8 cellular contexts compared by ENCODE assay signal in genomic region chr20:50115591-50116367, GRCh38. TPM values are rescaled to one million over a fixed set of nuclear protein-coding genes. Genes with fewer than 3 reads are reported as not detected.
DNase-seq lines count a peak whose midpoint lies in the region; ATAC-seq and TF ChIP-seq lines count a peak whose summit lies in the region.

No MANE protein-coding gene starts in this region.

- no peaks in the 10 kb centered on the region for H3K9me2 ChIP-seq in PC-9 (ENCODE audit: insufficient read depth)

- H3K27ac ChIP-seq in PC-9 (peak overlapping the region; percentile 20; the same call in 1 of the 2 replicates), muscle layer of duodenum (ENCODE audit: low read length) (peak overlapping the region; percentile 69)

- DNase-seq in DMS53 treated with DMSO at 0.1 percent for 48 hours (lab: John Stamatoyannopoulos, UW; ENCODE audit: unreplicated experiment) (peak; percentile 92), KBM-7 (peak; percentile 95), PC-9 (peak; percentile 90 to 95)
- peak; percentile 83 for DNase-seq in activated T-cell treated with anti-CD3 and anti-CD28 coated beads, Interleukin-2, amount 50 U/mL, for 4 hours
- DNase-seq in stimulated activated CD8-positive, alpha-beta memory T cell treated with anti-CD3 and anti-CD28 coated beads, Interleukin-7, amount 100 ng/mL, for 24 hours (ENCODE audit: low read depth) = peak; percentile 72

- no peak for TF ChIP-seq CTCF in PC-9 (conservative IDR thresholded peaks at IDR 0.05)

- no peaks in the 10 kb centered on the region for H3K27me3 Mint-ChIP-seq in activated T-cell treated with anti-CD3 and anti-CD28 coated beads, Interleukin-2, amount 50 U/mL, for 4 hours (ENCODE audit: low read depth)

- intact Hi-C loops in PC-9 (cut with micrococcal nuclease; ENCODE audit: unreplicated experiment) = no loop called here

- no TSS peak for BruUV-seq in PC-9 (replicated peaks; lab: Mats Ljungman, UMichigan)

- H3K27me3 ChIP-seq in PC-9 (ENCODE audit: insufficient read depth, low read depth) = no peaks in the 10 kb centered on the region
- no peaks in the 10 kb centered on the region for H3K27me3 ChIP-seq in muscle layer of duodenum (ENCODE audit: low read depth, low read length)

- CTCF ChIA-PET in PC-9 (lab: Charles Lee) = interaction anchor here (0.5 to 2.2 kb wide), 8 partner anchors 37 to 222 kb away, joined by 3 to 16 read pairs (median 4); partner anchors contain the start of gene PEDS1

- H3K79me2 ChIP-seq in PC-9 (ENCODE audit: low read depth) = peaks cover 43% of the 10 kb centered on the region

- POLR2A ChIA-PET in PC-9 (lab: Charles Lee; ENCODE audit: unreplicated experiment) = interaction anchor here (0.5 to 1.3 kb wide), 10 partner anchors 10 to 648 kb away, joined by 3 to 12 read pairs (median 4); partner anchors contain the start of gene PEDS1

- H2AFZ ChIP-seq in PC-9 = peak overlapping the region; percentile 96

- H3K4me1 ChIP-seq in PC-9 (replicated peaks; ENCODE audit: insufficient read depth) (peaks cover 27% of the 10 kb centered on the region), muscle layer of duodenum (ENCODE audit: control insufficient read depth in 1 of 2, insufficient read depth in 2 of 2, low read length in 2 of 2) (peaks cover 30 to 40% of the 10 kb centered on the region in 2 donors)

- peaks cover 20% of the 10 kb centered on the region for H3F3A ChIP-seq in PC-9 (ENCODE audit: insufficient read depth, low read depth)

- ATAC-seq in GM21723 (IDR thresholded peaks at IDR 0.05; ENCODE audit: unreplicated experiment) (peak; percentile 76), esophagus mucosa (peak; percentile 80)
- peak; percentile 75 to 76 for ATAC-seq in activated T-cell treated with anti-CD3 and anti-CD28 coated beads, Interleukin-2, amount 50 U/mL, for 4 hours

- peaks cover 48% of the 10 kb centered on the region for H3K4me1 Mint-ChIP-seq in activated T-cell treated with anti-CD3 and anti-CD28 coated beads, Interleukin-2, amount 50 U/mL, for 4 hours (ENCODE audit: low read depth)

- no peaks in the 10 kb centered on the region for H3K9me3 Mint-ChIP-seq in activated T-cell treated with anti-CD3 and anti-CD28 coated beads, Interleukin-2, amount 50 U/mL, for 4 hours

- H4K20me1 ChIP-seq in PC-9 (ENCODE audit: insufficient read depth) = peaks cover 11% of the 10 kb centered on the region

- H3K36me3 ChIP-seq in PC-9 (ENCODE audit: low read depth) = peaks cover 4% of the 10 kb centered on the region; the same call in 1 of the 2 replicates
- peaks cover 0 to 7% of the 10 kb centered on the region in 2 donors for H3K36me3 ChIP-seq in muscle layer of duodenum (ENCODE audit: control insufficient read depth in 1 of 2, insufficient read depth in 2 of 2, low read length in 2 of 2)

- H3K9me3 ChIP-seq in PC-9 (ENCODE audit: insufficient read depth, low read depth) (no peaks in the 10 kb centered on the region), muscle layer of duodenum (ENCODE audit: control insufficient read depth in 1 of 2, low read length in 2 of 2) (no peaks in the 10 kb centered on the region)

- peak overlapping the region; percentile 87 for H3K4me3 Mint-ChIP-seq in activated T-cell treated with anti-CD3 and anti-CD28 coated beads, Interleukin-2, amount 50 U/mL, for 4 hours

- peak overlapping the region; percentile 89 for H3K4me2 ChIP-seq in PC-9

- H3K4me3 ChIP-seq in PC-9 (peak overlapping the region; percentile 73), muscle layer of duodenum (ENCODE audit: low read depth in 1 of 2, low read length in 2 of 2) (peak overlapping the region; percentile 75 to 95)

- peaks cover 7% of the 10 kb centered on the region for H3K36me3 Mint-ChIP-seq in activated T-cell treated with anti-CD3 and anti-CD28 coated beads, Interleukin-2, amount 50 U/mL, for 4 hours (ENCODE audit: insufficient read depth)

- in situ Hi-C loops in KBM-7 (cut with MboI; ENCODE audit: low pct_unique_long_range_greater_than_20kb, low sequenced_read_pairs) = no loop called here

RNA-seq across cellular contexts. Expression of gene UBE2V1, which starts 2.8 kb away (rescaled TPM):
- total RNA-seq in PC-9 (2021) = 137 and 174 TPM in 2 replicates
- total RNA-seq in activated T-cell treated with anti-CD3 and anti-CD28 coated beads, Interleukin-2, amount 50 U/mL, for 4 hours = 100 to 1,000 TPM; 126 to 144 (median 139) TPM
- 75.6 TPM for total RNA-seq in esophagus mucosa

RNA-seq across cellular contexts. Expression of gene PEDS1, which starts 37.7 kb away (rescaled TPM):
- total RNA-seq in PC-9 (2021) (34.8 and 37.7 TPM in 2 replicates), esophagus mucosa (27.0 TPM)
- total RNA-seq in activated T-cell treated with anti-CD3 and anti-CD28 coated beads, Interleukin-2, amount 50 U/mL, for 4 hours = 10 to 100 TPM; 21.6 to 22.5 (median 21.9) TPM

Comparison
In these comparisons a context has a peak if more than half of its experiments do, and no peak if none do; other contexts are left out.
1. Peak in every context shown above with its lines: DNase-seq, ATAC-seq, H3K4me3 ChIP-seq and H3K27ac ChIP-seq.